7 cellular contexts compared by ENCODE assay signal in genomic region chr10:123614888-123615287, GRCh38. TPM values are rescaled to one million over a fixed set of nuclear protein-coding genes. Genes with fewer than 3 reads are reported as not detected.
A peak's percentile ranks its signal among the peaks of the same experiment; 100 is the strongest.
DNase-seq lines count a peak whose midpoint lies in the region; ATAC-seq, FAIRE-seq and TF ChIP-seq lines count a peak whose summit lies in the region.

No MANE protein-coding gene starts in this region.

- no peaks in the 10 kb centered on the region for H3K36me3 Mint-ChIP-seq in MCF 10A (ENCODE audit: insufficient read depth, unreplicated experiment)

- H3K4me3 ChIP-seq in RWPE2 (ENCODE audit: severe bottlenecking), result no peak overlapping the region
- no peak overlapping the region for H3K4me3 ChIP-seq in BE2C (ENCODE audit: low read depth, low read length)

- intact Hi-C loops in MCF 10A (cut with micrococcal nuclease), result no loop called here

- H3K27me3 ChIP-seq in RWPE2 (ENCODE audit: insufficient read depth, poor library complexity, severe bottlenecking) (no peaks in the 10 kb centered on the region), BE2C (no peaks in the 10 kb centered on the region)

- H3K36me3 ChIP-seq in RWPE2 (ENCODE audit: low read depth), result no peaks in the 10 kb centered on the region
- no peaks in the 10 kb centered on the region for H3K36me3 ChIP-seq in BE2C

- peaks cover 23% of the 10 kb centered on the region for H3K27me3 Mint-ChIP-seq in MCF 10A (ENCODE audit: insufficient read depth, unreplicated experiment)
- H3K27me3 Mint-ChIP-seq in stimulated activated naive CD8-positive, alpha-beta T cell treated with anti-CD3 and anti-CD28 coated beads, Interleukin-15, amount 100 ng/mL, for 72 hours, result no peaks in the 10 kb centered on the region

- POLR2A ChIA-PET in MCF 10A (lab: Yijun Ruan, JAX), result interaction anchor here (0.5 kb wide), 1 partner anchor 32 kb away, joined by 4 read pairs; no protein-coding TSS in a partner anchor

- H3K9me3 ChIP-seq in RWPE2 (ENCODE audit: severe bottlenecking), result no peaks in the 10 kb centered on the region
- no peaks in the 10 kb centered on the region for H3K9me3 ChIP-seq in BE2C

- CTCF ChIA-PET in MCF 10A (lab: Yijun Ruan, JAX), result interaction anchor here (0.6 to 1.3 kb wide), 3 partner anchors 32 to 1782 kb away, joined by 3 to 4 read pairs (median 3); no protein-coding TSS in a partner anchor

- no peak for TF ChIP-seq POLR2A in H54 (IDR thresholded peaks at IDR 0.05; ENCODE audit: low read depth, low read length)

- no TSS peak for BruUV-seq in MCF 10A (replicated peaks; lab: Mats Ljungman, UMichigan)

- H3K4me3 Mint-ChIP-seq in MCF 10A (ENCODE audit: unreplicated experiment), result no peak overlapping the region
- no peak overlapping the region for H3K4me3 Mint-ChIP-seq in stimulated activated naive CD8-positive, alpha-beta T cell treated with anti-CD3 and anti-CD28 coated beads, Interleukin-15, amount 100 ng/mL, for 72 hours

- H3K9me3 Mint-ChIP-seq in MCF 10A (ENCODE audit: unreplicated experiment), result no peaks in the 10 kb centered on the region
- peaks cover 4 to 8% of the 10 kb centered on the region in 2 donors for H3K9me3 Mint-ChIP-seq in stimulated activated naive CD8-positive, alpha-beta T cell treated with anti-CD3 and anti-CD28 coated beads, Interleukin-15, amount 100 ng/mL, for 72 hours

- no peaks in the 10 kb centered on the region for H3K4me1 Mint-ChIP-seq in MCF 10A (ENCODE audit: insufficient read depth, unreplicated experiment)
- H3K4me1 Mint-ChIP-seq in stimulated activated naive CD8-positive, alpha-beta T cell treated with anti-CD3 and anti-CD28 coated beads, Interleukin-15, amount 100 ng/mL, for 72 hours, result no peaks in the 10 kb centered on the region

- no peak for TF ChIP-seq CTCF in RWPE2 (IDR thresholded peaks at IDR 0.05; ENCODE audit: poor library complexity, severe bottlenecking)
- TF ChIP-seq CTCF in MCF 10A (IDR thresholded peaks at IDR 0.05; ENCODE audit: unreplicated experiment), result no peak
- TF ChIP-seq CTCF in BE2C (IDR thresholded peaks at IDR 0.05; ENCODE audit: low read depth, low read length), result no peak

- H3K27ac ChIP-seq in RWPE2 (ENCODE audit: poor library complexity, severe bottlenecking), result no peak overlapping the region

- H3K4me1 ChIP-seq in RWPE2 (ENCODE audit: insufficient read depth, poor library complexity, severe bottlenecking), result no peaks in the 10 kb centered on the region
- no peaks in the 10 kb centered on the region for H3K4me1 ChIP-seq in BE2C

- H3K27ac Mint-ChIP-seq in MCF 10A (ENCODE audit: low read depth, unreplicated experiment), result no peak overlapping the region
- H3K27ac Mint-ChIP-seq in stimulated activated naive CD8-positive, alpha-beta T cell treated with anti-CD3 and anti-CD28 coated beads, Interleukin-15, amount 100 ng/mL, for 72 hours, result no peak overlapping the region

- FAIRE-seq in H54 (lab: Jason Lieb, UNC), result no peak

- DNase-seq in H54 (ENCODE audit: insufficient read length, low spot score) (peak; percentile 14), RWPE2 (ENCODE audit: low spot score) (no peak), MCF 10A (ENCODE audit: unreplicated experiment) (peak; percentile 68), left lobe of liver (ENCODE audit: low spot score) (peak; percentile 60), BE2C (no peak)
- peak; percentile 12 for DNase-seq in stimulated activated naive CD8-positive, alpha-beta T cell treated with anti-CD3 and anti-CD28 coated beads, Interleukin-15, amount 100 ng/mL, for 72 hours

- ATAC-seq in RWPE2 (ENCODE audit: low read depth) (peak; percentile 50; the same call in 2 of the 3 replicates), left lobe of liver (peak; percentile 92), GM21528 (IDR thresholded peaks at IDR 0.05; ENCODE audit: low FRiP score, unreplicated experiment) (no peak)
- ATAC-seq in stimulated activated naive CD8-positive, alpha-beta T cell treated with anti-CD3 and anti-CD28 coated beads, Interleukin-15, amount 100 ng/mL, for 72 hours, result no peak

RNA-seq across cellular contexts. Expression of gene GPR26, which starts 51.3 kb away (rescaled TPM):
- total RNA-seq in MCF 10A (2022), result not detected in 2 replicates
- total RNA-seq in left lobe of liver, result not detected
- not detected for polyA plus RNA-seq in BE2C (2012; ENCODE audit: insufficient read depth, insufficient read length, low read depth)

Comparison
In these comparisons a context has a peak if more than half of its experiments do, and no peak if none do; other contexts are left out.
1. DNase-seq: peak in H54 (single experiment), MCF 10A (single experiment), left lobe of liver (single experiment) and stimulated activated naive CD8-positive, alpha-beta T cell treated with anti-CD3 and anti-CD28 coated beads, Interleukin-15, amount 100 ng/mL, for 72 hours (2 of 2); none in RWPE2 (single experiment) and BE2C (single experiment).
2. ATAC-seq: peak in RWPE2 (single experiment) and left lobe of liver (single experiment); none in stimulated activated naive CD8-positive, alpha-beta T cell treated with anti-CD3 and anti-CD28 coated beads, Interleukin-15, amount 100 ng/mL, for 72 hours (single experiment) and GM21528 (single experiment).